18 cellular contexts compared by ENCODE assay signal in genomic region chr10:125691160-125691981, GRCh38. TPM values are rescaled to one million over a fixed set of nuclear protein-coding genes. Genes with fewer than 3 reads are reported as not detected.
A peak's percentile ranks its signal among the peaks of the same experiment; 100 is the strongest.
DNase-seq lines count a peak whose midpoint lies in the region; ATAC-seq, FAIRE-seq and TF ChIP-seq lines count a peak whose summit lies in the region.
"Had no signal": no experiment of that assay in that cellular context is flagged by ENCODE, and none has a peak within 500 bp of the region (broad histone marks: within the 10 kb centered on the region; RNA-seq: fewer than 3 reads in every experiment).

No MANE protein-coding gene starts in this region.

- no peak overlapping the region for H3K4me3 ChIP-seq in astrocyte (ENCODE audit: insufficient read depth, low read depth, low read length)
- H3K4me3 ChIP-seq in left lung = no peak overlapping the region

- H3K4me3 Mint-ChIP-seq in astrocyte (ENCODE audit: unreplicated experiment) = no peak overlapping the region
- H3K4me3 Mint-ChIP-seq: activated CD4-positive, alpha-beta T cell treated with anti-CD3 and anti-CD28 coated beads, Interleukin-2, amount 10 ng/mL, durations not matched to agents 24 days and 14 days; CD8-positive, alpha-beta memory T cell; T-cell had no signal

- no peaks in the 10 kb centered on the region for H3K27me3 ChIP-seq in astrocyte (ENCODE audit: insufficient read depth, low read length)
- H3K27me3 ChIP-seq in left lung = no peaks in the 10 kb centered on the region

- H3K9me3 ChIP-seq in astrocyte (ENCODE audit: insufficient read depth, low read depth, low read length) (no peaks in the 10 kb centered on the region), left lung (no peaks in the 10 kb centered on the region)
- H3K9me3 ChIP-seq: neutrophil had no signal

- in situ Hi-C loops in Caki2 (cut with HindIII; ENCODE audit: low pct_unique_long_range_greater_than_20kb, low sequenced_read_pairs) = no loop called here

- H4K20me1 ChIP-seq in astrocyte (ENCODE audit: insufficient read depth, low read length) = no peaks in the 10 kb centered on the region

- TF ChIP-seq CTCF in astrocyte (IDR thresholded peaks at IDR 0.05; ENCODE audit: insufficient read depth, low read depth, low read length) = no peak
- TF ChIP-seq CTCF in left lung (IDR thresholded peaks at IDR 0.05) = no peak

- no peaks in the 10 kb centered on the region for H3K4me1 Mint-ChIP-seq in astrocyte (ENCODE audit: low read depth, unreplicated experiment)

- H3K27ac Mint-ChIP-seq in astrocyte (ENCODE audit: unreplicated experiment) = no peak overlapping the region
- H3K27ac Mint-ChIP-seq: activated CD4-positive, alpha-beta T cell treated with anti-CD3 and anti-CD28 coated beads, Interleukin-2, amount 10 ng/mL, durations not matched to agents 24 days and 14 days; CD8-positive, alpha-beta memory T cell had no signal

- no peaks in the 10 kb centered on the region for H3K36me3 ChIP-seq in astrocyte (ENCODE audit: insufficient read depth, low read length)
- no peaks in the 10 kb centered on the region for H3K36me3 ChIP-seq in left lung
- H3K36me3 ChIP-seq: neutrophil had no signal

- intact Hi-C loops in left lung (cut with DNase I) = no loop called here

- H3K4me2 ChIP-seq in astrocyte (ENCODE audit: low read length) = peak overlapping the region; percentile 59

- no peaks in the 10 kb centered on the region for H3K9me3 Mint-ChIP-seq in astrocyte (ENCODE audit: unreplicated experiment)
- H3K9me3 Mint-ChIP-seq: activated CD4-positive, alpha-beta T cell treated with anti-CD3 and anti-CD28 coated beads, Interleukin-2, amount 10 ng/mL, durations not matched to agents 24 days and 14 days; CD8-positive, alpha-beta memory T cell; T-cell had no signal

- peaks cover 9% of the 10 kb centered on the region for H3K4me1 ChIP-seq in astrocyte (ENCODE audit: insufficient read depth, low read length)
- H3K4me1 ChIP-seq in left lung = no peaks in the 10 kb centered on the region

- no peak overlapping the region for H2AFZ ChIP-seq in astrocyte (ENCODE audit: low read depth, low read length)

- DNase-seq in Caki2 (ENCODE audit: low read depth) = peak; percentile 69
- DNase-seq in astrocyte (ENCODE audit: low read depth) = peak; percentile 96
- DNase-seq in left lung = no peak
- DNase-seq in stimulated activated CD4-positive, alpha-beta T cell treated with anti-CD3 and anti-CD28 coated beads, Interleukin-2, amount 100 ng/mL, for 48 hours = no peak
- DNase-seq in mesenteric fat pad (ENCODE audit: low spot score) = no peak
- DNase-seq: activated CD4-positive, alpha-beta T cell treated with anti-CD3 and anti-CD28 coated beads, Interleukin-2, amount 10 ng/mL, durations not matched to agents 24 days and 14 days; activated effector memory CD4-positive, alpha-beta T cell treated with anti-CD3 and anti-CD28 coated beads, Interleukin-2, amount 50 U/mL, for 16 hours; CD8-positive, alpha-beta memory T cell; foreskin melanocyte; left ventricle myocardium superior; NK-92 treated with Interleukin-12 subunit alpha and Interleukin-12 subunit beta, amount 100 ng/mL, for 24 hours; T-cell had no signal

- no peak for FAIRE-seq in astrocyte (lab: Jason Lieb, UNC)
- FAIRE-seq: colon, GM12892 had no signal

- H3K27ac ChIP-seq in astrocyte (ENCODE audit: low read depth, low read length) (peak overlapping the region; percentile 30), left lung (peak overlapping the region in 1 of 2 donors; percentile 18)
- H3K27ac ChIP-seq: neutrophil had no signal

- H3K36me3 Mint-ChIP-seq in astrocyte (ENCODE audit: low read depth, unreplicated experiment) = no peaks in the 10 kb centered on the region
- H3K36me3 Mint-ChIP-seq: CD8-positive, alpha-beta memory T cell; T-cell had no signal

- no peaks in the 10 kb centered on the region for H3K79me2 ChIP-seq in astrocyte (ENCODE audit: insufficient read depth, low read length)

- H3K9ac ChIP-seq in astrocyte (ENCODE audit: low read length) = no peak overlapping the region

- ATAC-seq in HG03159 (IDR thresholded peaks at IDR 0.05; ENCODE audit: unreplicated experiment) (peak; percentile 40), left lung (peak; percentile 15), GM21423 (IDR thresholded peaks at IDR 0.05; ENCODE audit: unreplicated experiment) (no peak), HG03139 (IDR thresholded peaks at IDR 0.05; ENCODE audit: unreplicated experiment) (no peak)
- ATAC-seq: left ventricle myocardium superior, T-cell had no signal

- peaks cover 2% of the 10 kb centered on the region for H3K27me3 Mint-ChIP-seq in astrocyte (ENCODE audit: low read depth, unreplicated experiment)

RNA-seq across cellular contexts. Expression of gene TEX36, which starts 8.4 kb away (rescaled TPM):
- total RNA-seq in Caki2 (2014; rRNA removed; shearing (Covaris generic); ENCODE audit: low replicate concordance) = not detected in 2 replicates
- total RNA-seq in astrocyte (not detected in 2 replicates), left lung (under 1 TPM in 1 of 2 donors, not detected in 1; 0.26 TPM), mesenteric fat pad (not detected)
- total RNA-seq: activated CD4-positive, alpha-beta T cell treated with anti-CD3 and anti-CD28 coated beads, Interleukin-2, amount 10 ng/mL, durations not matched to agents 24 days and 14 days; CD8-positive, alpha-beta memory T cell; left ventricle myocardium superior; T-cell had no signal

RNA-seq across cellular contexts. Expression of gene EDRF1, which starts 28.1 kb away (rescaled TPM):
- 11.0 and 11.6 TPM in 2 replicates for total RNA-seq in Caki2 (2014; rRNA removed; shearing (Covaris generic); ENCODE audit: low replicate concordance)
- total RNA-seq in astrocyte (24.0 and 25.7 TPM in 2 replicates), left lung (10 to 100 TPM; 19.9 to 24.2 TPM), mesenteric fat pad (15.6 TPM)

Comparison
In these comparisons a context has a peak if more than half of its experiments do, and no peak if none do; other contexts are left out.
1. DNase-seq: peak in Caki2 (single experiment) and astrocyte (single experiment); none in left lung (0 of 2), stimulated activated CD4-positive, alpha-beta T cell treated with anti-CD3 and anti-CD28 coated beads, Interleukin-2, amount 100 ng/mL, for 48 hours (0 of 2) and mesenteric fat pad (single experiment).
2. ATAC-seq: peak in HG03159 (single experiment) and left lung (single experiment); none in GM21423 (single experiment) and HG03139 (single experiment).